Comparison of ENCODE assay signal across 8 cellular contexts in genomic region chr14:21475767-21476525, GRCh38. TPM values are rescaled to one million over a fixed set of nuclear protein-coding genes. Genes with fewer than 3 reads are reported as not detected.
DNase-seq lines count a peak whose midpoint lies in the region; ATAC-seq and FAIRE-seq lines count a peak whose summit lies in the region.

No MANE protein-coding gene starts in this region.

- no peaks in the 10 kb centered on the region for H3K27me3 Mint-ChIP-seq in activated T-helper 17 cell treated with anti-CD3 and anti-CD28 coated beads, Interleukin-2, amount 50 U/mL, for 72 hours
- peaks cover 0 to 9% (median 5%) of the 10 kb centered on the region in 3 donors for H3K27me3 Mint-ChIP-seq in immature natural killer cell (ENCODE audit: low read depth in 3 of 3)

- ATAC-seq in activated T-helper 17 cell treated with anti-CD3 and anti-CD28 coated beads, Interleukin-2, amount 50 U/mL, for 72 hours (replicated peaks) = peak; percentile 0
- ATAC-seq in GM19324 (IDR thresholded peaks at IDR 0.05; ENCODE audit: low FRiP score, unreplicated experiment) = no peak

- H3K36me3 Mint-ChIP-seq in activated T-helper 17 cell treated with anti-CD3 and anti-CD28 coated beads, Interleukin-2, amount 50 U/mL, for 72 hours (ENCODE audit: low read depth) = peaks cover 85% of the 10 kb centered on the region
- peaks cover 4 to 13% (median 8%) of the 10 kb centered on the region in 3 donors for H3K36me3 Mint-ChIP-seq in immature natural killer cell

- H3K4me1 Mint-ChIP-seq in activated T-helper 17 cell treated with anti-CD3 and anti-CD28 coated beads, Interleukin-2, amount 50 U/mL, for 72 hours = peaks cover 9% of the 10 kb centered on the region
- peaks cover 34 to 70% of the 10 kb centered on the region in 2 donors for H3K4me1 Mint-ChIP-seq in immature natural killer cell

- FAIRE-seq in HTR-8/SVneo (lab: Jason Lieb, UNC) = no peak

- peak overlapping the region; percentile 94 for H3K27ac Mint-ChIP-seq in activated T-helper 17 cell treated with anti-CD3 and anti-CD28 coated beads, Interleukin-2, amount 50 U/mL, for 72 hours
- peak overlapping the region; percentile 98 to 100 (median 100) for H3K27ac Mint-ChIP-seq in immature natural killer cell

- peak overlapping the region; percentile 91 for H3K4me3 Mint-ChIP-seq in activated T-helper 17 cell treated with anti-CD3 and anti-CD28 coated beads, Interleukin-2, amount 50 U/mL, for 72 hours
- peak overlapping the region; percentile 93 to 100 (median 100) for H3K4me3 Mint-ChIP-seq in immature natural killer cell

- H3K9me3 Mint-ChIP-seq in activated T-helper 17 cell treated with anti-CD3 and anti-CD28 coated beads, Interleukin-2, amount 50 U/mL, for 72 hours = no peaks in the 10 kb centered on the region
- H3K9me3 Mint-ChIP-seq in immature natural killer cell = no peaks in the 10 kb centered on the region

- DNase-seq in SIG-M5 treated with dmso at 0.1 percent for 504 hours (lab: John Stamatoyannopoulos, UW; ENCODE audit: unreplicated experiment) (peak; percentile 28), SIG-M5 (lab: John Stamatoyannopoulos, UW) (no peak), immature natural killer cell (no peak), superior temporal gyrus (ENCODE audit: extremely low spot score) (peak; percentile 52), HTR-8/SVneo (ENCODE audit: insufficient read length, low spot score) (no peak), NCI-H2081 (lab: John Stamatoyannopoulos, UW) (no peak)

RNA-seq across cellular contexts. Expression of gene RAB2B, which starts 0.8 kb away (rescaled TPM):
- 10 to 100 TPM; 30.6 to 69.2 TPM for total RNA-seq in activated T-helper 17 cell treated with anti-CD3 and anti-CD28 coated beads, Interleukin-2, amount 50 U/mL, for 72 hours
- 10 to 100 TPM in 2 of 3 donors, 1 to 10 TPM in 1; 7.7 to 20.0 (median 18.5) TPM for polyA plus RNA-seq in immature natural killer cell

RNA-seq across cellular contexts. Expression of gene TOX4, which starts 1.0 kb away (rescaled TPM):
- total RNA-seq in activated T-helper 17 cell treated with anti-CD3 and anti-CD28 coated beads, Interleukin-2, amount 50 U/mL, for 72 hours = 10 to 100 TPM; 78.5 to 81.7 TPM
- 100 to 1,000 TPM in 1 of 3 donors, 10 to 100 TPM in 2; 81.4 to 101 (median 84.7) TPM for polyA plus RNA-seq in immature natural killer cell

RNA-seq across cellular contexts. Expression of gene CHD8, which starts 20.0 kb away (rescaled TPM):
- 100 to 1,000 TPM; 105 to 124 TPM for total RNA-seq in activated T-helper 17 cell treated with anti-CD3 and anti-CD28 coated beads, Interleukin-2, amount 50 U/mL, for 72 hours
- 10 to 100 TPM; 14.5 to 62.6 (median 14.8) TPM for polyA plus RNA-seq in immature natural killer cell

RNA-seq across cellular contexts. Expression of gene METTL3, which starts 35.2 kb away (rescaled TPM):
- total RNA-seq in activated T-helper 17 cell treated with anti-CD3 and anti-CD28 coated beads, Interleukin-2, amount 50 U/mL, for 72 hours = 10 to 100 TPM; 59.5 to 71.9 TPM
- 10 to 100 TPM; 10.0 to 21.6 (median 18.0) TPM for polyA plus RNA-seq in immature natural killer cell

RNA-seq across cellular contexts. Expression of gene SALL2, which starts 50.2 kb away (rescaled TPM):
- total RNA-seq in activated T-helper 17 cell treated with anti-CD3 and anti-CD28 coated beads, Interleukin-2, amount 50 U/mL, for 72 hours = 1 to 10 TPM; 1.2 to 6.0 TPM
- 1 to 10 TPM in 2 of 3 donors, under 1 TPM in 1; 0.80 to 1.6 (median 1.2) TPM for polyA plus RNA-seq in immature natural killer cell

Comparison
In these comparisons a context has a peak if more than half of its experiments do, and no peak if none do; other contexts are left out.
1. DNase-seq: peak in SIG-M5 treated with dmso at 0.1 percent for 504 hours (single experiment) and superior temporal gyrus (single experiment); none in SIG-M5 (single experiment), immature natural killer cell (0 of 3), HTR-8/SVneo (single experiment) and NCI-H2081 (0 of 2).